In the genomic region with DNA sequence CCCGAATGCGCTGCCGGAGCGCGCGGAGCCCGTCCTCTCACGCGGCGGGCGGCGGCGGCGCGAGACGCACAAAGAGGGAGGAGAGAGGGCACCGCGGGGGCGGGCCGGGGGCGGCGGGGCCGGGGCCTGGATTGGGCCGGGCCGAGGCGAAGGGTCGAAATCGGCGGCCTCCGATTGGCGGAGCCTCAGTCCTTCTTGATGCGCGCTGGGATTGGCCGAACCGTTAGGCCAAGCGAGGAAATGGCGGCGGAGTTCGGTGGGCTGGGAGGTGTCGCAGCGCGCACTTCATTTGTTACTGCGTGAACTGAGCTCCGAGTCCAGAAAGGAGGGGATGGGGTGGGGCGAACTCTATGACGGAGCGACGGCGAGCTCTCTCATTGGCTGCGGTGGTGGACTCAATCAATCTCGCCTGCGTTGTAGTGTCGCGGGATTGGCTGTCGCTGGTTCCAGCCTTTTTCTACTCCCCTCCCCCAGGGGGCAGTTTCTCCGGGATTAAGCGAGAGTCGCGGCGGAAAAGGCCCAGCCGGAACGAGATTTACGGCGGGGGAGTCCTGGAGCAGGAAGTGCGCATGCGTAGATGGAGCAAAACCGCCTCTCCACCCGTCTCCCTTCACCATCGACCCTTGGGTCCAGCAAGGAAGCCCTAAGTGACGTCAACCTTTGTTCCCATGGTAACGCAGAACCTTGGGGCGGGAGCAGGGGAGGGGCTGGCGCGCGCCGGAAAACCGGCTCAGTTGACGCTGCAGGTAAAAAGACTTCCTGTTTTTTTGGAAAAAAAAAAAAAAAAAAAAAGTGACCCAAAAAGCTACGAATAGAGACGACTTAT, we compare ENCODE assay signal across 8 cellular contexts. TPM values are rescaled to one million over a fixed set of nuclear protein-coding genes. Genes with fewer than 3 reads are reported as not detected.
DNase-seq lines count a peak whose midpoint lies in the region; ATAC-seq and TF ChIP-seq lines count a peak whose summit lies in the region.

A gene with protein sequence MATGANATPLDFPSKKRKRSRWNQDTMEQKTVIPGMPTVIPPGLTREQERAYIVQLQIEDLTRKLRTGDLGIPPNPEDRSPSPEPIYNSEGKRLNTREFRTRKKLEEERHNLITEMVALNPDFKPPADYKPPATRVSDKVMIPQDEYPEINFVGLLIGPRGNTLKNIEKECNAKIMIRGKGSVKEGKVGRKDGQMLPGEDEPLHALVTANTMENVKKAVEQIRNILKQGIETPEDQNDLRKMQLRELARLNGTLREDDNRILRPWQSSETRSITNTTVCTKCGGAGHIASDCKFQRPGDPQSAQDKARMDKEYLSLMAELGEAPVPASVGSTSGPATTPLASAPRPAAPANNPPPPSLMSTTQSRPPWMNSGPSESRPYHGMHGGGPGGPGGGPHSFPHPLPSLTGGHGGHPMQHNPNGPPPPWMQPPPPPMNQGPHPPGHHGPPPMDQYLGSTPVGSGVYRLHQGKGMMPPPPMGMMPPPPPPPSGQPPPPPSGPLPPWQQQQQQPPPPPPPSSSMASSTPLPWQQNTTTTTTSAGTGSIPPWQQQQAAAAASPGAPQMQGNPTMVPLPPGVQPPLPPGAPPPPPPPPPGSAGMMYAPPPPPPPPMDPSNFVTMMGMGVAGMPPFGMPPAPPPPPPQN (minus strand): TSS at position 70 of the 826 bp plus-strand sequence. CDS start 150 bp downstream, outside the sequence.

- TF ChIP-seq CTCF in C4-2B (conservative IDR thresholded peaks at IDR 0.05) (no peak), left lung (IDR thresholded peaks at IDR 0.05) (no peak)

- H3K27me3 ChIP-seq in left lung: no peaks in the 10 kb centered on the region

- ATAC-seq in GM19372 (IDR thresholded peaks at IDR 0.05; ENCODE audit: low read depth, unreplicated experiment) (peak; percentile 79), HG03558 (IDR thresholded peaks at IDR 0.05; ENCODE audit: extremely low read depth, unreplicated experiment) (peak; percentile 52), left lung (peak; percentile 91)

- H3K9me3 ChIP-seq in left lung: no peaks in the 10 kb centered on the region

- intact Hi-C loops in left lung (cut with DNase I): no loop called here

- peak within 1 kb of the TSS; percentile 71 to 84 for H3K4me3 ChIP-seq in left lung

- H3K4me1 ChIP-seq in left lung: peaks cover 7 to 47% of the 10 kb centered on the region in 2 donors

- peak; percentile 100 for DNase-seq in NCI-H748 treated with DMSO at 0.1 percent for 48 hours (lab: John Stamatoyannopoulos, UW)
- peak; percentile 94 to 100 for DNase-seq in activated CD4-positive, alpha-beta T cell treated with anti-CD3 and anti-CD28 coated beads, Interleukin-2, amount 50 U/mL, for 24 hours (ENCODE audit: low read depth in 1 of 2, low spot score in 1 of 2)
- DNase-seq in dermis blood vessel endothelial cell: peak; percentile 100
- DNase-seq in left lung: peak; percentile 96 to 99
- peak; percentile 95 to 97 for DNase-seq in stimulated activated CD4-positive, alpha-beta T cell treated with anti-CD3 and anti-CD28 coated beads, Interleukin-2, amount 100 ng/mL, for 48 hours

- H3K27ac ChIP-seq in C4-2B (peak within 1 kb of the TSS; percentile 97), left lung (peak within 1 kb of the TSS; percentile 98 to 99)

- H3K36me3 ChIP-seq in left lung: peaks cover 0 to 33% of the 10 kb centered on the region in 2 donors

RNA-seq across cellular contexts. Expression of the gene that starts here (rescaled TPM):
- total RNA-seq in dermis blood vessel endothelial cell (104 and 116 TPM in 2 replicates), left lung (100 to 1,000 TPM; 169 to 228 TPM)

Comparison
In these comparisons a context has a peak if more than half of its experiments do, and no peak if none do; other contexts are left out.
1. Peak in every context shown above with its lines: DNase-seq, ATAC-seq, H3K4me3 ChIP-seq and H3K27ac ChIP-seq.